In genomic region chr2:27363933-27364332, GRCh38 we compare ENCODE assay signal across 1 cellular context.
TF ChIP-seq lines count a peak whose summit lies in the region.

No MANE protein-coding gene starts in this region.

TF ChIP-seq in HepG2, 621 proteins besides CTCF, POLR2A, EP300 and RAD21:
- TF ChIP-seq ZMYM3 (CRISPR knock-in tag; IDR thresholded peaks at IDR 0.05), result no peak
- peak; percentile 5; the same call in 1 of the 2 replicates for TF ChIP-seq POLR2G (IDR thresholded peaks at IDR 0.05; ENCODE audit: low read depth, low read length)
- TF ChIP-seq CSRNP2 (CRISPR knock-in tag; conservative IDR thresholded peaks at IDR 0.05; ENCODE audit: low read depth), result no peak
- TF ChIP-seq ZNF605 (CRISPR knock-in tag; IDR thresholded peaks at IDR 0.05), result peak; percentile 19; the same call in 1 of the 2 replicates
- 0 out of 2 replicates have a peak, but pooled peaks have one; percentile 15 for TF ChIP-seq RBFOX2 (IDR thresholded peaks at IDR 0.05; ENCODE audit: low read depth, low read length)
- TF ChIP-seq POLR2AphosphoS5 (IDR thresholded peaks at IDR 0.05; ENCODE audit: low read depth, low read length), result peak; percentile 59; the same call in 1 of the 2 replicates
- TF ChIP-seq MBD4 (IDR thresholded peaks at IDR 0.05; ENCODE audit: borderline replicate concordance, low read length), result 0 out of 2 replicates have a peak, but pooled peaks have one; percentile 28
